ENCODE assay signal across 8 cellular contexts in the genomic region with DNA sequence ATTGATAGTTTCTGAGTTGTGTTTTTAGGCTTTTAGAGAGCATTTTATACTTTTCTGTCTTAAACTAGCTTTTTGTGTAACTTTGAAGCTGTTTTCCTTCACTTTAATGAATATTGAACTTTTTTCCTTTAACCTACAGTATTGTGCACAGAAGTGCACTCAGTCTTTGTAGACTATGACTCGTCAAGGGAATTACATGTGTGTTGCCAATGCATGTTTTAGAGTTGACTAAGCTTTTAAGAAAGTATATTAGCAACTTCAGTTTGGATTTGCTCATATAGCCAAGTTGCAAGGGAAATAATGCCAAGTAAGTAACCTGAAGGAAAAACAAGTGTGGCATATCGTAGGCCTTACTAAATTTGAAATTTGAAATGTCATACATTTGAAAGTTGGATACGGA. TPM values are rescaled to one million over a fixed set of nuclear protein-coding genes. Genes with fewer than 3 reads are reported as not detected.
DNase-seq lines count a peak whose midpoint lies in the region; TF ChIP-seq lines count a peak whose summit lies in the region.
"Not testable (repeated sequence)": the region's sequence is repeated elsewhere in the genome, so short reads cannot be mapped to it uniquely, and the experiment has no call there.

No MANE protein-coding gene starts in this region.

- POLR2A ChIA-PET in PC-9 (lab: Charles Lee; ENCODE audit: unreplicated experiment), result not testable (repeated sequence)

- H3K9me3 ChIP-seq in PC-9 (ENCODE audit: insufficient read depth, low read depth); smooth muscle cell (replicated peaks; ENCODE audit: low read depth): not testable (repeated sequence)

- not testable (repeated sequence) for H3K36me3 ChIP-seq in PC-9 (ENCODE audit: low read depth); kidney epithelial cell (ENCODE audit: control insufficient read depth, insufficient read depth, low read length); smooth muscle cell (ENCODE audit: low read depth)

- intact Hi-C loops in PC-9 (cut with micrococcal nuclease; ENCODE audit: unreplicated experiment), result loop anchor here (10.0 kb wide), 1 partner anchor 263 kb away; a partner anchor contains a TSS

- H4K20me1 ChIP-seq in PC-9 (ENCODE audit: insufficient read depth); smooth muscle cell (ENCODE audit: low read depth): not testable (repeated sequence)

- not testable (repeated sequence) for H3F3A ChIP-seq in PC-9 (ENCODE audit: insufficient read depth, low read depth); smooth muscle cell (ENCODE audit: low read depth)

- not testable (repeated sequence) for H3K9ac ChIP-seq in smooth muscle cell (ENCODE audit: low read depth)

- H3K4me2 ChIP-seq in PC-9, smooth muscle cell: not testable (repeated sequence)

- not testable (repeated sequence) for H3K79me2 ChIP-seq in PC-9 (ENCODE audit: low read depth); smooth muscle cell (ENCODE audit: low read depth)

- not testable (repeated sequence) for BruUV-seq in PC-9 (replicated peaks; lab: Mats Ljungman, UMichigan)

- H3K4me3 ChIP-seq in AG10803 (ENCODE audit: low read length); PC-9; epithelial cell of esophagus (ENCODE audit: low read length); fibroblast of the aortic adventitia (ENCODE audit: low read depth, low read length); kidney epithelial cell (ENCODE audit: low read depth, low read length); smooth muscle cell: not testable (repeated sequence)

- H3K27ac ChIP-seq in PC-9, result peak overlapping the region; percentile 32; the same call in 1 of the 2 replicates
- peak overlapping the region; percentile 14 for H3K27ac ChIP-seq in smooth muscle cell (ENCODE audit: low read depth)

- not testable (repeated sequence) for H3K9me2 ChIP-seq in PC-9 (ENCODE audit: insufficient read depth)

- not testable (repeated sequence) for H2AFZ ChIP-seq in PC-9; smooth muscle cell (ENCODE audit: low read depth)

- not testable (repeated sequence) for TF ChIP-seq CTCF in AG10803 (conservative IDR thresholded peaks at IDR 0.05; ENCODE audit: low read length); PC-9 (conservative IDR thresholded peaks at IDR 0.05); epithelial cell of esophagus (IDR thresholded peaks at IDR 0.05; ENCODE audit: insufficient read depth, low read depth, low read length, missing control alignments); fibroblast of the aortic adventitia (IDR thresholded peaks at IDR 0.05; ENCODE audit: insufficient read depth, low read length); kidney epithelial cell (IDR thresholded peaks at IDR 0.05; ENCODE audit: insufficient read depth, low read length, poor library complexity, severe bottlenecking); smooth muscle cell (IDR thresholded peaks at IDR 0.05; ENCODE audit: borderline replicate concordance, insufficient read depth, poor library complexity, severe bottlenecking)

- DNase-seq in AG10803 (ENCODE audit: low read depth), result peak; percentile 51
- peak; percentile 8 for DNase-seq in HCEC 1CT
- peak in 1 of 2 experiments; percentile 42 for DNase-seq in PC-9
- peak; percentile 19 for DNase-seq in amniotic epithelial cell (ENCODE audit: low read depth)
- DNase-seq in epithelial cell of esophagus (ENCODE audit: low read depth), result peak; percentile 84
- DNase-seq in fibroblast of the aortic adventitia (ENCODE audit: low read depth), result peak; percentile 41
- DNase-seq in kidney epithelial cell (ENCODE audit: low read depth), result peak; percentile 49
- DNase-seq in smooth muscle cell (lab: John Stamatoyannopoulos, UW; ENCODE audit: unreplicated experiment), result not testable (repeated sequence)

- H3K27me3 ChIP-seq in PC-9 (ENCODE audit: insufficient read depth, low read depth); kidney epithelial cell (ENCODE audit: control insufficient read depth, insufficient read depth, low read length); smooth muscle cell (ENCODE audit: low read depth): not testable (repeated sequence)

- WGBS in smooth muscle cell (ENCODE audit: low lambda C conversion rate), result 62% methylated on average over 3 of the region's 3 CpGs

- H3K4me1 ChIP-seq in PC-9 (replicated peaks; ENCODE audit: insufficient read depth), result peaks cover 19% of the 10 kb centered on the region
- H3K4me1 ChIP-seq in smooth muscle cell (ENCODE audit: low read depth), result not testable (repeated sequence)

- CTCF ChIA-PET in PC-9 (lab: Charles Lee), result interaction anchor here (0.6 to 1.0 kb wide), 3 partner anchors 10 to 427 kb away, joined by 3 read pairs; no protein-coding TSS in a partner anchor

RNA-seq across cellular contexts. Expression of a gene that starts 55.0 kb away (rescaled TPM):
- total RNA-seq in PC-9 (2021) (54.8 and 80.6 TPM in 2 replicates), fibroblast of the aortic adventitia (ENCODE audit: low replicate concordance) (72.0 and 109 TPM in 2 replicates), kidney epithelial cell (54.3 and 57.6 TPM in 2 replicates), smooth muscle cell (33.7 and 44.6 TPM in 2 replicates)
- polyA plus RNA-seq in smooth muscle cell, result 15.3 and 18.2 TPM in 2 replicates
